16 cellular contexts compared by ENCODE assay signal in genomic region chr7:71843677-71844076, GRCh38.
"Had no signal": no experiment of that assay in that cellular context is flagged by ENCODE, and none has a peak within 500 bp of the region (broad histone marks: within the 10 kb centered on the region; RNA-seq: fewer than 3 reads in every experiment).

No MANE protein-coding gene starts in this region.

- H3K27ac ChIP-seq: lower lobe of right lung, prostate gland, right lobe of liver, spleen had no signal

- DNase-seq: activated effector memory CD4-positive, alpha-beta T cell treated with Interleukin-2 at 50 U/mL for 16 hours; activated T-cell treated with anti-CD3 and anti-CD28 coated beads, Interleukin-2, amount 50 U/mL, for 1 hour; amniotic stem cell; dermis blood vessel endothelial cell; immature natural killer cell; left cardiac atrium; lower lobe of right lung; naive thymus-derived CD8-positive, alpha-beta T cell; right lobe of liver; spleen; stimulated activated CD4-positive, alpha-beta T cell treated with anti-CD3 and anti-CD28 coated beads, Interleukin-1b, Interleukin-23, amount 100 ng/mL, for 48 hours; stimulated activated naive B cell treated with anti-CD40 and anti-IgM and Interleukin-4, amounts not matched to agents 10 μg/mL and 1 μg/mL and 100 μg/mL, for 72 hours; T-helper 2 cell; trophoblast cell had no signal

- H3K27me3 ChIP-seq: right lobe of liver, spleen had no signal

- H3K36me3 ChIP-seq: lower lobe of right lung, prostate gland, right lobe of liver, spleen had no signal

- H3K4me3 ChIP-seq: lower lobe of right lung, prostate gland, right lobe of liver, spleen had no signal

- H3K9me3 ChIP-seq: lower lobe of right lung, prostate gland, right lobe of liver had no signal

- ATAC-seq: activated CD4-positive, CD25-positive, alpha-beta regulatory T cell treated with anti-CD3 and anti-CD28 coated beads, Interleukin-2, amount 50 U/mL, for 24 hours; left cardiac atrium; lower lobe of right lung; naive thymus-derived CD8-positive, alpha-beta T cell; right lobe of liver; stimulated activated naive B cell treated with anti-CD40 and anti-IgM and Interleukin-4, amounts not matched to agents 10 μg/mL and 1 μg/mL and 100 μg/mL, for 72 hours had no signal

- H3K4me1 ChIP-seq: lower lobe of right lung, prostate gland, right lobe of liver, spleen had no signal
